In genomic region chr9:35518981-35519679, GRCh38 we compare ENCODE assay signal across 10 cellular contexts. TPM values are rescaled to one million over a fixed set of nuclear protein-coding genes. Genes with fewer than 3 reads are reported as not detected.
A peak's percentile ranks its signal among the peaks of the same experiment; 100 is the strongest.
DNase-seq lines count a peak whose midpoint lies in the region; ATAC-seq and TF ChIP-seq lines count a peak whose summit lies in the region.
"Had no signal": no experiment of that assay in that cellular context is flagged by ENCODE, and none has a peak within 500 bp of the region (broad histone marks: within the 10 kb centered on the region; RNA-seq: fewer than 3 reads in every experiment).

No MANE protein-coding gene starts in this region.

- H3K27me3 Mint-ChIP-seq in T-helper 17 cell: no peaks in the 10 kb centered on the region

- H3K36me3 Mint-ChIP-seq in T-helper 17 cell (ENCODE audit: low read depth): no peaks in the 10 kb centered on the region

- DNase-seq in ELR (ENCODE audit: low read depth): peak; percentile 83
- peak; percentile 48 for DNase-seq in astrocyte of the hippocampus (ENCODE audit: low read depth, low spot score)
- no peak for DNase-seq in left ventricle myocardium inferior
- peak; percentile 6 for DNase-seq in retina
- no peak for DNase-seq in T-helper 17 cell
- DNase-seq in GM20000 (ENCODE audit: low spot score): no peak
- DNase-seq: DND-41, NCI-H1436 had no signal

- H3K9me3 ChIP-seq in left ventricle myocardium inferior (replicated peaks) (no peaks in the 10 kb centered on the region), T-helper 17 cell (ENCODE audit: control insufficient read depth, low read length, poor library complexity, severe bottlenecking) (no peaks in the 10 kb centered on the region)

- no peaks in the 10 kb centered on the region for H3K36me3 ChIP-seq in left ventricle myocardium inferior

- peak overlapping the region; percentile 85 for H3K27ac ChIP-seq in left ventricle myocardium inferior (replicated peaks)

- H3K4me3 ChIP-seq in left ventricle myocardium inferior: peak overlapping the region; percentile 4

- no peak overlapping the region for H3K27ac Mint-ChIP-seq in T-helper 17 cell

- intact Hi-C loops in left ventricle myocardium inferior (cut with micrococcal nuclease): no loop called here

- H3K27me3 ChIP-seq in left ventricle myocardium inferior (ENCODE audit: low read depth): no peaks in the 10 kb centered on the region

- TF ChIP-seq CTCF in left ventricle myocardium inferior (IDR thresholded peaks at IDR 0.05; ENCODE audit: borderline replicate concordance): no peak
- TF ChIP-seq CTCF in GM20000 (IDR thresholded peaks at IDR 0.05; ENCODE audit: extremely low read depth, missing control alignments): no peak

- no peaks in the 10 kb centered on the region for H3K4me1 Mint-ChIP-seq in T-helper 17 cell

- ATAC-seq in T-helper 17 cell (no peak), HG03571 (IDR thresholded peaks at IDR 0.05; ENCODE audit: unreplicated experiment) (no peak), HG03159 (IDR thresholded peaks at IDR 0.05; ENCODE audit: unreplicated experiment) (no peak)

- peaks cover 80% of the 10 kb centered on the region for H3K4me1 ChIP-seq in left ventricle myocardium inferior

- no peak overlapping the region for H3K4me3 Mint-ChIP-seq in T-helper 17 cell

RNA-seq across cellular contexts. Expression of gene RUSC2, which starts 29.2 kb away (rescaled TPM):
- total RNA-seq in left ventricle myocardium inferior (27.5 TPM), T-helper 17 cell (under 1 TPM; 0.18 to 0.75 TPM)

Comparison
In these comparisons a context has a peak if more than half of its experiments do, and no peak if none do; other contexts are left out.
1. DNase-seq: peak in ELR (single experiment), astrocyte of the hippocampus (single experiment) and retina (single experiment); none in left ventricle myocardium inferior (single experiment), T-helper 17 cell (0 of 3) and GM20000 (single experiment).
2. RNA of gene RUSC2, which starts 29.2 kb away (total RNA-seq): 27.5 TPM in left ventricle myocardium inferior (single experiment); 0.18 to 0.75 TPM in T-helper 17 cell; every median in the first group is over 10 times any median in the second.